Comparison of ENCODE assay signal across 19 cellular contexts in genomic region chr18:22687892-22688680, GRCh38.
A peak's percentile ranks its signal among the peaks of the same experiment; 100 is the strongest.
DNase-seq lines count a peak whose midpoint lies in the region; ATAC-seq, FAIRE-seq and TF ChIP-seq lines count a peak whose summit lies in the region.
"Had no signal": no experiment of that assay in that cellular context is flagged by ENCODE, and none has a peak within 500 bp of the region (broad histone marks: within the 10 kb centered on the region; RNA-seq: fewer than 3 reads in every experiment).

No MANE protein-coding gene starts in this region.

- H3K9ac ChIP-seq in K562 (ENCODE audit: insufficient read depth in 1 of 2, low read depth in 2 of 2, low read length in 2 of 2): no peak overlapping the region
- H3K9ac ChIP-seq: BLaER1 treated with 17β-estradiol and CSF1 and Interleukin-3, amounts not matched to agents 10 nM and 100 nM had no signal

- no peaks in the 10 kb centered on the region for H4K20me1 ChIP-seq in K562 (replicated peaks; ENCODE audit: control insufficient read depth, insufficient read depth, low read length)
- H4K20me1 ChIP-seq: BLaER1 treated with 17β-estradiol and CSF1 and Interleukin-3, amounts not matched to agents 10 nM and 100 nM had no signal

- H3K36me3 ChIP-seq in HEK293 (ENCODE audit: control insufficient read depth in 2 of 2, insufficient read depth in 1 of 2, low read length in 2 of 2) (no peaks in the 10 kb centered on the region), K562 (ENCODE audit: control insufficient read depth, insufficient read depth, low read length) (no peaks in the 10 kb centered on the region), right lobe of liver (no peaks in the 10 kb centered on the region)
- H3K36me3 ChIP-seq: BLaER1 treated with 17β-estradiol and CSF1 and Interleukin-3, amounts not matched to agents 10 nM and 100 nM had no signal

- H3K27ac ChIP-seq in A549 (peak overlapping the region in 1 of 2 experiments; percentile 80; a peak in 2 of 6 replicates), HEK293 (ENCODE audit: extremely low read depth, low read depth, low read length) (no peak overlapping the region), K562 (ENCODE audit: extremely low read depth, low read depth, low read length) (no peak overlapping the region), right lobe of liver (peak overlapping the region in 2 of 3 donors; percentile 68 to 76)
- H3K27ac ChIP-seq: BLaER1 treated with 17β-estradiol and CSF1 and Interleukin-3, amounts not matched to agents 10 nM and 100 nM; C4-2B had no signal

- BruUV-seq in K562 (replicated peaks; lab: Mats Ljungman, UMichigan): no TSS peak

- TF ChIP-seq CTCF in A549 (IDR thresholded peaks at IDR 0.05): no peak
- no peak for TF ChIP-seq CTCF in HEK293 (tag by site-specific recombination; IDR thresholded peaks at IDR 0.05)
- TF ChIP-seq CTCF in K562 (IDR thresholded peaks at IDR 0.05 in 2 of 3, conservative IDR thresholded peaks at IDR 0.05 in 1 of 3; ENCODE audit: insufficient read depth in 2 of 3, low read depth in 1 of 3, low read length in 3 of 3): no peak
- TF ChIP-seq CTCF in right lobe of liver (IDR thresholded peaks at IDR 0.05): no peak
- no peak for TF ChIP-seq CTCF in D721Med (IDR thresholded peaks at IDR 0.05; ENCODE audit: insufficient read depth, missing control alignments)

- TF ChIP-seq EP300 in A549 (IDR thresholded peaks at IDR 0.05) (no peak), K562 (IDR thresholded peaks at IDR 0.05; ENCODE audit: low read length) (no peak)

- WGBS in A549 (ENCODE audit: missing lambda C conversion rate): 61% methylated on average over 3 of the region's 3 CpGs
- WGBS in K562 (ENCODE audit: insufficient coverage, low coverage, missing lambda C conversion rate): 0% methylated on average over 3 of the region's 3 CpGs
- 17% methylated on average over 3 of the region's 3 CpGs for WGBS in right lobe of liver (ENCODE audit: insufficient coverage, low coverage, low lambda C conversion rate, missing lambda C conversion rate)

- H3K27me3 ChIP-seq in K562 (ENCODE audit: control insufficient read depth in 2 of 2, insufficient read depth in 2 of 2, low read length in 2 of 2) (peaks cover 0 to 8% of the 10 kb centered on the region in 2 experiments; a peak in 3 of 5 replicates), right lobe of liver (no peaks in the 10 kb centered on the region)
- H3K27me3 ChIP-seq: BLaER1 treated with 17β-estradiol and CSF1 and Interleukin-3, amounts not matched to agents 10 nM and 100 nM had no signal

- H3K4me2 ChIP-seq in A549: no peak overlapping the region
- H3K4me2 ChIP-seq in K562 (ENCODE audit: insufficient read depth, low read length): no peak overlapping the region
- H3K4me2 ChIP-seq: BLaER1 treated with 17β-estradiol and CSF1 and Interleukin-3, amounts not matched to agents 10 nM and 100 nM had no signal

- DNase-seq in A549 (ENCODE audit: low read depth in 1 of 2, low spot score in 1 of 2) (no peak), K562 (ENCODE audit: extremely low read depth in 1 of 4, low spot score in 3 of 4) (no peak), right lobe of liver (no peak), NCI-H1092 treated with DMSO at 0.1 percent for 48 hours (lab: John Stamatoyannopoulos, UW) (no peak), D721Med (ENCODE audit: insufficient read length, low spot score) (no peak), NOMO-1 treated with DMSO at 0.1 percent for 48 hours (lab: John Stamatoyannopoulos, UW; ENCODE audit: unreplicated experiment) (no peak)
- DNase-seq: 8988T; AML-193; CD4-positive, alpha-beta T cell; CD8-positive, alpha-beta T cell; DMS79 treated with DMSO at 0.1 percent for 48 hours; GF-D8 had no signal

- no peak for FAIRE-seq in A549 (lab: Jason Lieb, UNC)
- FAIRE-seq in K562 (lab: Jason Lieb, UNC): no peak
- FAIRE-seq in D721Med (lab: Jason Lieb, UNC): no peak
- FAIRE-seq: A204.1, G401.6, GM12891, GM19239 had no signal

- H2AFZ ChIP-seq in K562 (ENCODE audit: low read depth, low read length): no peak overlapping the region

- H3K4me1 ChIP-seq in A549 (peaks cover 47% of the 10 kb centered on the region), HEK293 (ENCODE audit: control insufficient read depth, insufficient read depth, low read length) (peaks cover 12% of the 10 kb centered on the region), K562 (replicated peaks in 1 of 2; ENCODE audit: control insufficient read depth in 2 of 2, insufficient read depth in 2 of 2, low read length in 2 of 2) (no peaks in the 10 kb centered on the region; a peak in 1 of 5 replicates), right lobe of liver (peaks cover 0 to 43% (median 10%) of the 10 kb centered on the region in 4 donors)

- no peak for ATAC-seq in A549
- no peak for ATAC-seq in K562
- peak in 3 of 4 donors; percentile 19 to 24 (median 23) for ATAC-seq in right lobe of liver
- ATAC-seq: CD8-positive, alpha-beta T cell had no signal

- H3K79me2 ChIP-seq in K562 (ENCODE audit: control insufficient read depth, insufficient read depth, low read length): no peaks in the 10 kb centered on the region

- intact Hi-C loops in K562 (cut with micrococcal nuclease) (no loop called here), right lobe of liver (cut with DNase I) (no loop called here)

- H3K9me1 ChIP-seq in K562 (ENCODE audit: control insufficient read depth, insufficient read depth, low read length): no peaks in the 10 kb centered on the region

- CTCF ChIA-PET in A549 (lab: Yijun Ruan, JAX): no interaction called here
- CTCF ChIA-PET in HEK293 (lab: Yijun Ruan, JAX): interaction anchor here (4.7 kb wide), 1 partner anchor 16 kb away, joined by 27 read pairs; no protein-coding TSS in a partner anchor
- CTCF ChIA-PET in K562 (lab: Yijun Ruan, JAX; ENCODE audit: low intra/inter-chr PET ratio): no interaction called here

- POLR2A ChIA-PET in A549 (lab: Yijun Ruan, JAX) (no interaction called here), HEK293 (lab: Yijun Ruan, JAX) (no interaction called here), K562 (lab: Yijun Ruan, JAX) (interaction anchor here (0.9 kb wide), 2 partner anchors 14 kb away, joined by 3 read pairs; no protein-coding TSS in a partner anchor)

- TF ChIP-seq POLR2A in A549 (IDR thresholded peaks at IDR 0.05; ENCODE audit: low read length): no peak
- no peak for TF ChIP-seq POLR2A in K562 (conservative IDR thresholded peaks at IDR 0.05)
- no peak for TF ChIP-seq POLR2A in right lobe of liver (IDR thresholded peaks at IDR 0.05)

- H3K4me3 ChIP-seq in A549: no peak overlapping the region
- no peak overlapping the region for H3K4me3 ChIP-seq in HEK293 (ENCODE audit: low read depth, low read length)
- no peak overlapping the region for H3K4me3 ChIP-seq in K562
- H3K4me3 ChIP-seq in right lobe of liver: no peak overlapping the region
- H3K4me3 ChIP-seq: BLaER1 treated with 17β-estradiol and CSF1 and Interleukin-3, amounts not matched to agents 10 nM and 100 nM had no signal

- H3K9me3 ChIP-seq in A549: peaks cover 37% of the 10 kb centered on the region
- H3K9me3 ChIP-seq in HEK293 (ENCODE audit: control insufficient read depth, insufficient read depth, low read depth, low read length): no peaks in the 10 kb centered on the region
- H3K9me3 ChIP-seq in K562 (replicated peaks; ENCODE audit: control insufficient read depth, insufficient read depth, low read depth, low read length): no peaks in the 10 kb centered on the region
- no peaks in the 10 kb centered on the region for H3K9me3 ChIP-seq in right lobe of liver

- no peak for TF ChIP-seq RAD21 in A549 (conservative IDR thresholded peaks at IDR 0.05 in 1 of 2, IDR thresholded peaks at IDR 0.05 in 1 of 2)
- no peak for TF ChIP-seq RAD21 in K562 (CRISPR knock-in tag; conservative IDR thresholded peaks at IDR 0.05 in 1 of 2, IDR thresholded peaks at IDR 0.05 in 1 of 2)

- in situ Hi-C loops in K562 (cut with MboI): no loop called here

TF ChIP-seq in A549, 52 proteins besides CTCF, POLR2A, EP300 and RAD21:
- TF ChIP-seq ZFP36 (IDR thresholded peaks at IDR 0.05; ENCODE audit: borderline replicate concordance, partially characterized antibody): peak; percentile 81
- TF ChIP-seq HDAC2 (IDR thresholded peaks at IDR 0.05): no peak

TF ChIP-seq in HEK293, 187 proteins besides CTCF, POLR2A, EP300 and RAD21 (continues in another document):
- peak; percentile 96 for TF ChIP-seq ZNF585B (tag by site-specific recombination; IDR thresholded peaks at IDR 0.05)
- peak; percentile 60 for TF ChIP-seq SETDB1 (IDR thresholded peaks at IDR 0.05; ENCODE audit: insufficient read length, low read length)
- TF ChIP-seq ZNF398 (tag by site-specific recombination; IDR thresholded peaks at IDR 0.05): no peak
- no peak for TF ChIP-seq ZNF785 (tag by site-specific recombination; IDR thresholded peaks at IDR 0.05)

TF ChIP-seq in K562, 482 proteins besides CTCF, POLR2A, EP300 and RAD21:
- TF ChIP-seq SRSF1 (IDR thresholded peaks at IDR 0.05; ENCODE audit: low read depth, low read length): no peak
- no peak for TF ChIP-seq ZNF143 (CRISPR knock-in tag; IDR thresholded peaks at IDR 0.05)
- no peak for TF ChIP-seq ZNF589 (CRISPR knock-in tag; IDR thresholded peaks at IDR 0.05; ENCODE audit: low read depth)
- TF ChIP-seq GMEB1 (CRISPR knock-in tag; IDR thresholded peaks at IDR 0.05): no peak
- TF ChIP-seq KLF16 (IDR thresholded peaks at IDR 0.05): no peak
- no peak for TF ChIP-seq EHMT2 (IDR thresholded peaks at IDR 0.05)
- peak; percentile 5 for TF ChIP-seq ZFP36 (IDR thresholded peaks at IDR 0.05; ENCODE audit: low read depth, low read length, partially characterized antibody)
- no peak for TF ChIP-seq ZBTB26 (CRISPR knock-in tag; IDR thresholded peaks at IDR 0.05)

Comparison
In these comparisons a context has a peak if more than half of its experiments do, and no peak if none do; other contexts are left out.
1. ATAC-seq: peak in right lobe of liver (3 of 4); none in A549 (0 of 2) and K562 (single experiment).
2. H3K27ac ChIP-seq: peak in right lobe of liver (2 of 3); none in HEK293 (single experiment) and K562 (single experiment).